26 cellular contexts compared by ENCODE assay signal in genomic region chr18:46405832-46406538, GRCh38.
A peak's percentile ranks its signal among the peaks of the same experiment; 100 is the strongest.
DNase-seq lines count a peak whose midpoint lies in the region; ATAC-seq, FAIRE-seq and TF ChIP-seq lines count a peak whose summit lies in the region.
"Had no signal": no experiment of that assay in that cellular context is flagged by ENCODE, and none has a peak within 500 bp of the region (broad histone marks: within the 10 kb centered on the region; RNA-seq: fewer than 3 reads in every experiment).

No MANE protein-coding gene starts in this region.

- no peak overlapping the region for H3K4me3 ChIP-seq in left ventricle myocardium inferior
- H3K4me3 ChIP-seq in kidney (ENCODE audit: low read length in 2 of 2): no peak overlapping the region
- no peak overlapping the region for H3K4me3 ChIP-seq in stomach smooth muscle (ENCODE audit: low read length in 2 of 2)
- H3K4me3 ChIP-seq: GM23248, K562 had no signal

- ATAC-seq in left cardiac atrium: no peak
- ATAC-seq: K562, PC-3 had no signal

- DNase-seq in left ventricle myocardium inferior (no peak), left cardiac atrium (no peak), RWPE1 (ENCODE audit: low spot score) (no peak), kidney (peak; percentile 42), NCI-H1417 (lab: John Stamatoyannopoulos, UW) (no peak), midbrain (lab: John Stamatoyannopoulos, UW) (no peak), NCI-H2107 (lab: John Stamatoyannopoulos, UW) (no peak)
- DNase-seq: C1 segment of cervical spinal cord; Caco-2; CD4-positive, alpha-beta memory T cell; GM23248; H9; Kasumi-1; MV-4-11; NCI-H146; NCI-H1930; NCI-H446 treated with DMSO at 0.1 percent for 48 hours; NCI-H526; NCI-H82; NK-92 treated with Interleukin-12 subunit alpha and Interleukin-12 subunit beta, amount 100 ng/mL, for 24 hours; PC-3 had no signal

- intact Hi-C loops in left ventricle myocardium inferior (cut with micrococcal nuclease): no loop called here
- intact Hi-C loops in left cardiac atrium (cut with DNase I): no loop called here
- intact Hi-C loops in kidney (cut with DNase I): no loop called here

- POLR2A ChIA-PET in RWPE1 (lab: Yijun Ruan, JAX; ENCODE audit: low non-redundant PET): no interaction called here

- H3K27ac ChIP-seq in left ventricle myocardium inferior (replicated peaks): peak overlapping the region; percentile 83
- H3K27ac ChIP-seq in RWPE1: peak overlapping the region; percentile 42
- H3K27ac ChIP-seq in kidney (ENCODE audit: low read depth in 2 of 2, low read length in 2 of 2): no peak overlapping the region
- H3K27ac ChIP-seq in stomach smooth muscle (ENCODE audit: low read length): peak overlapping the region; percentile 70
- H3K27ac ChIP-seq: GM23248 had no signal

- H3K9ac ChIP-seq in kidney (ENCODE audit: low read length in 2 of 2) (no peak overlapping the region), stomach smooth muscle (ENCODE audit: low read length in 2 of 2) (no peak overlapping the region)
- H3K9ac ChIP-seq: GM23248 had no signal

- FAIRE-seq in kidney (lab: Jason Lieb, UNC): no peak
- FAIRE-seq: A204.1, G401.6, HTR-8/SVneo, K562 had no signal

- no peak for TF ChIP-seq CTCF in left ventricle myocardium inferior (IDR thresholded peaks at IDR 0.05; ENCODE audit: borderline replicate concordance)
- TF ChIP-seq CTCF in RWPE1 (conservative IDR thresholded peaks at IDR 0.05; ENCODE audit: low read depth): no peak
- TF ChIP-seq CTCF in kidney (IDR thresholded peaks at IDR 0.05; ENCODE audit: borderline replicate concordance, extremely low read depth, insufficient read depth): no peak

- CTCF ChIA-PET in RWPE1 (lab: Yijun Ruan, JAX): no interaction called here

- no peaks in the 10 kb centered on the region for H3K36me3 ChIP-seq in left ventricle myocardium inferior
- no peaks in the 10 kb centered on the region for H3K36me3 ChIP-seq in kidney (ENCODE audit: control insufficient read depth in 1 of 2, insufficient read depth in 2 of 2, low read length in 2 of 2)
- no peaks in the 10 kb centered on the region for H3K36me3 ChIP-seq in stomach smooth muscle (ENCODE audit: control insufficient read depth in 2 of 2, insufficient read depth in 2 of 2, low read length in 2 of 2)

- H3K27me3 ChIP-seq in left ventricle myocardium inferior (ENCODE audit: low read depth): no peaks in the 10 kb centered on the region
- no peaks in the 10 kb centered on the region for H3K27me3 ChIP-seq in stomach smooth muscle (ENCODE audit: control insufficient read depth in 1 of 2, insufficient read depth in 2 of 2, low read length in 2 of 2)

- H3K9me3 ChIP-seq in left ventricle myocardium inferior (replicated peaks) (no peaks in the 10 kb centered on the region), kidney (ENCODE audit: control insufficient read depth in 1 of 2, low read length in 2 of 2) (no peaks in the 10 kb centered on the region), stomach smooth muscle (ENCODE audit: control insufficient read depth in 2 of 2, low read length in 2 of 2) (no peaks in the 10 kb centered on the region)
- H3K9me3 ChIP-seq: Caco-2 had no signal

- H3K4me1 ChIP-seq in left ventricle myocardium inferior (peaks cover 62% of the 10 kb centered on the region), kidney (ENCODE audit: control insufficient read depth in 1 of 2, insufficient read depth in 1 of 2, low read depth in 1 of 2, low read length in 2 of 2) (no peaks in the 10 kb centered on the region), stomach smooth muscle (ENCODE audit: control insufficient read depth, insufficient read depth, low read length) (peaks cover 47% of the 10 kb centered on the region)
- H3K4me1 ChIP-seq: Caco-2 had no signal

Comparison
In these comparisons a context has a peak if more than half of its experiments do, and no peak if none do; other contexts are left out.
1. H3K27ac ChIP-seq: peak in left ventricle myocardium inferior (single experiment), RWPE1 (single experiment) and stomach smooth muscle (single experiment); none in kidney (0 of 2).